26 cellular contexts compared by ENCODE assay signal in the genomic region with DNA sequence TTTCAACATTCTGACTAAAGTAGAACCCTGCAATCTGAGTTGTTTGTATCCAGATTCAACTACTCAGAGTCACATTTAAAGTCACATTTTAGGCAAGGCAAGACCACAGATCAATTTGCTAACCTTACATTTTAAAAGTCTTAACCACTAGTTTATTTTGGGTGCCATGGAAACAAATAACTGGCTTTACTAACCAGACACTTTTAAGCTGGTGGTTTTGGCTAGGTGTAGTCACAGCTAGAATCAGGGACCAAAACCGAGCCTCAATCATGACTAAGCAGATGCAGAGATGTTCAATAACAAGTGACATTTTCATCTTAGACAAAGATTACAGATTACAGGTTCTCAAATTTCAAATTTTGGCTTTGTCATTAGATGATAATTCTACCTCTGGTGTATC.
DNase-seq lines count a peak whose midpoint lies in the region; ATAC-seq, FAIRE-seq and TF ChIP-seq lines count a peak whose summit lies in the region.
"Had no signal": no experiment of that assay in that cellular context is flagged by ENCODE, and none has a peak within 500 bp of the region (broad histone marks: within the 10 kb centered on the region; RNA-seq: fewer than 3 reads in every experiment).

No MANE protein-coding gene starts in this region.

- TF ChIP-seq CTCF in tibial artery (IDR thresholded peaks at IDR 0.05) (no peak), ovary (IDR thresholded peaks at IDR 0.05) (no peak)

- no peak for TF ChIP-seq EP300 in ovary (IDR thresholded peaks at IDR 0.05)

- H3K27ac Mint-ChIP-seq in activated T-cell treated with anti-CD3 and anti-CD28 coated beads, Interleukin-2, amount 50 U/mL, for 72 hours, result no peak overlapping the region
- H3K27ac Mint-ChIP-seq: activated naive CD8-positive, alpha-beta T cell; brain; nephron; T-cell had no signal

- H3K4me3 Mint-ChIP-seq in activated T-cell treated with anti-CD3 and anti-CD28 coated beads, Interleukin-2, amount 50 U/mL, for 72 hours, result no peak overlapping the region
- H3K4me3 Mint-ChIP-seq: activated naive CD8-positive, alpha-beta T cell; brain; nephron; T-cell had no signal

- H3K9me3 Mint-ChIP-seq in activated T-cell treated with anti-CD3 and anti-CD28 coated beads, Interleukin-2, amount 50 U/mL, for 72 hours, result no peaks in the 10 kb centered on the region
- H3K9me3 Mint-ChIP-seq: brain, nephron, T-cell had no signal

- no peak for TF ChIP-seq POLR2A in ovary (IDR thresholded peaks at IDR 0.05)

- H3K27me3 ChIP-seq in tibial artery (no peaks in the 10 kb centered on the region), ovary (no peaks in the 10 kb centered on the region)

- no peak for FAIRE-seq in urothelium cell line (lab: Jason Lieb, UNC)
- FAIRE-seq: GM12891, HTR-8/SVneo had no signal

- H3K27ac ChIP-seq in tibial artery (peak overlapping the region; percentile 67 to 69), ovary (no peak overlapping the region)
- H3K27ac ChIP-seq: C4-2B, parathyroid adenoma had no signal

- H3K36me3 Mint-ChIP-seq in activated T-cell treated with anti-CD3 and anti-CD28 coated beads, Interleukin-2, amount 50 U/mL, for 72 hours (ENCODE audit: insufficient read depth in 2 of 2), result no peaks in the 10 kb centered on the region
- H3K36me3 Mint-ChIP-seq: activated naive CD8-positive, alpha-beta T cell; brain; T-cell had no signal

- H3K36me3 ChIP-seq in tibial artery (no peaks in the 10 kb centered on the region), ovary (no peaks in the 10 kb centered on the region)

- H3K4me1 ChIP-seq in tibial artery (peaks cover 0 to 49% (median 9%) of the 10 kb centered on the region in 4 donors), ovary (ENCODE audit: insufficient read depth) (no peaks in the 10 kb centered on the region)
- H3K4me1 ChIP-seq: parathyroid adenoma had no signal

- intact Hi-C loops in tibial artery (cut with DNase I; ENCODE audit: low total_unique reads) (no loop called here), ovary (cut with DNase I) (no loop called here)

- peak; percentile 51 to 78 for ATAC-seq in activated T-cell treated with anti-CD3 and anti-CD28 coated beads, Interleukin-2, amount 50 U/mL, for 72 hours (replicated peaks in 1 of 2)
- ATAC-seq in GM18909 (IDR thresholded peaks at IDR 0.05; ENCODE audit: poor library complexity, unreplicated experiment), result no peak
- ATAC-seq: left colon, sciatic nerve had no signal

- peaks cover 6% of the 10 kb centered on the region for H3K27me3 Mint-ChIP-seq in activated T-cell treated with anti-CD3 and anti-CD28 coated beads, Interleukin-2, amount 50 U/mL, for 72 hours (ENCODE audit: low read depth)
- H3K27me3 Mint-ChIP-seq: brain had no signal

- H3K9me3 ChIP-seq in tibial artery (no peaks in the 10 kb centered on the region), ovary (no peaks in the 10 kb centered on the region)

- DNase-seq in activated T-cell treated with anti-CD3 and anti-CD28 coated beads, Interleukin-2, amount 50 U/mL, for 72 hours, result peak in 1 of 2 donors; percentile 3
- DNase-seq in activated T-cell treated with anti-CD3 and anti-CD28 coated beads, Interleukin-2, amount 50 U/mL, for 48 hours, result no peak
- peak; percentile 11 for DNase-seq in Jurkat, Clone E6-1 (ENCODE audit: low read depth, low spot score)
- DNase-seq in T-helper 22 cell (ENCODE audit: low read depth), result peak; percentile 3
- no peak for DNase-seq in tibial artery
- DNase-seq in ovary, result no peak
- no peak for DNase-seq in urothelium cell line (ENCODE audit: low spot score)
- DNase-seq: GF-D8, H7, Karpas-422, left colon, NCI-H1092 treated with DMSO at 0.1 percent for 48 hours, NCI-H2081 treated with DMSO at 0.1 percent for 48 hours, NCI-H524 treated with DMSO at 0.1 percent for 48 hours, OCI-M1, SHP77 treated with DMSO at 0.1 percent for 48 hours, T-cell had no signal

- peaks cover 4% of the 10 kb centered on the region for H3K4me1 Mint-ChIP-seq in activated T-cell treated with anti-CD3 and anti-CD28 coated beads, Interleukin-2, amount 50 U/mL, for 72 hours (ENCODE audit: low read depth)
- H3K4me1 Mint-ChIP-seq: brain, nephron had no signal

- H3K4me3 ChIP-seq in Jurkat, Clone E6-1 (ENCODE audit: low read length), result no peak overlapping the region
- H3K4me3 ChIP-seq in tibial artery (no peak overlapping the region), ovary (no peak overlapping the region)

- WGBS in ovary, 3 donors, result 59 to 63% (median 62%) methylated on average over 1 of the region's 1 CpG

Comparison
In these comparisons a context has a peak if more than half of its experiments do, and no peak if none do; other contexts are left out.
1. DNase-seq: peak in Jurkat, Clone E6-1 (single experiment) and T-helper 22 cell (single experiment); none in activated T-cell treated with anti-CD3 and anti-CD28 coated beads, Interleukin-2, amount 50 U/mL, for 48 hours (0 of 2), tibial artery (0 of 2), ovary (0 of 5) and urothelium cell line (single experiment).
2. H3K27ac ChIP-seq: peak in tibial artery (2 of 2); none in ovary (0 of 2).